ENCODE assay signal across 8 cellular contexts in the genomic region with DNA sequence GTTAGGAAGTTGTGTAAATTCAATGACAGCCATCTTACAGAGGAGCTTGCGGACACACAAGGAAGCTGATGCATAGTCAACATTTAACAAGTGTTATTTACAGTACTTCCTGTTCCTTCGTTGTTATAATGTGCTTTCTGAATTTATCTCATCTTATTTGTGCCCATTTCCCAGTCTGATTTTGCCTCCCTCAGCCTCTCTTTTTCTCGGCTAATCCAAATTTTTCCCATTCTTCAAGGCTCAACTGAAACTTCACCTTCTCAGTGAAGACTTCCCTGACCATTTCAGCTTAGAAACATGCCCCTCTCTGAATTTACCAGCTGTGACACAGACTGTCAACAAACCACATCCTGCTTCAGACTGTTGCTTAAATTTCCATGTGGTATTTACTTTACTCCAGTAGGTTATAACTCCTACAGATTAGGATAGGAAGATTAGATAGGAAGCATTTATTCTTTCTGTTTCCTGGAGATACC. TPM values are rescaled to one million over a fixed set of nuclear protein-coding genes. Genes with fewer than 3 reads are reported as not detected.
DNase-seq lines count a peak whose midpoint lies in the region; ATAC-seq and TF ChIP-seq lines count a peak whose summit lies in the region.

No MANE protein-coding gene starts in this region.

- no peak for TF ChIP-seq CTCF in 22Rv1 (IDR thresholded peaks at IDR 0.05)
- TF ChIP-seq CTCF in OCI-LY7 (conservative IDR thresholded peaks at IDR 0.05; ENCODE audit: low read length), result no peak
- TF ChIP-seq CTCF in prostate gland (IDR thresholded peaks at IDR 0.05), result no peak
- no peak for TF ChIP-seq CTCF in ovary (IDR thresholded peaks at IDR 0.05)

- H3K27me3 ChIP-seq in prostate gland (replicated peaks; ENCODE audit: insufficient read depth) (no peaks in the 10 kb centered on the region), ovary (no peaks in the 10 kb centered on the region)

- intact Hi-C loops in OCI-LY7 (cut with micrococcal nuclease; ENCODE audit: unreplicated experiment) (no loop called here), prostate gland (cut with DNase I) (loop anchor here (10.0 kb wide), 2 partner anchors 207 to 413 kb away; a partner anchor contains a TSS), ovary (cut with DNase I) (loop anchor here in 1 of 4 donors (5.0 to 10.0 kb wide), 2 partner anchors 160 to 323 kb away; no protein-coding TSS in a partner anchor)

- H3K9me3 ChIP-seq in OCI-LY7 (ENCODE audit: low read length), result no peaks in the 10 kb centered on the region
- no peaks in the 10 kb centered on the region for H3K9me3 ChIP-seq in prostate gland
- no peaks in the 10 kb centered on the region for H3K9me3 ChIP-seq in ovary

- POLR2A ChIA-PET in OCI-LY7 (lab: Charles Lee), result interaction anchor here (0.6 to 1.5 kb wide), 7 partner anchors 15 to 322 kb away, joined by 3 to 5 read pairs (median 4); no protein-coding TSS in a partner anchor

- DNase-seq in OCI-LY7 (ENCODE audit: low spot score), result peak; percentile 70
- DNase-seq in dedifferentiated amniotic fluid mesenchymal stem cell (ENCODE audit: extremely low spot score), result peak; percentile 29
- DNase-seq in prostate gland (ENCODE audit: low spot score), result peak; percentile 37
- no peak for DNase-seq in activated CD4-positive, alpha-beta T cell treated with anti-CD3 and anti-CD28 coated beads, Interleukin-2, amount 50 U/mL, for 48 hours
- no peak for DNase-seq in ovary

- TF ChIP-seq POLR2A in prostate gland (IDR thresholded peaks at IDR 0.05) (no peak), ovary (IDR thresholded peaks at IDR 0.05) (no peak)

- peaks cover 22% of the 10 kb centered on the region for H3K4me1 ChIP-seq in OCI-LY7 (ENCODE audit: insufficient read depth, low read length, poor library complexity, severe bottlenecking)
- H3K4me1 ChIP-seq in prostate gland (replicated peaks), result peaks cover 6% of the 10 kb centered on the region
- H3K4me1 ChIP-seq in ovary (ENCODE audit: insufficient read depth), result no peaks in the 10 kb centered on the region

- 43% methylated on average over 3 of the region's 3 CpGs for WGBS in prostate gland
- WGBS in ovary, 3 donors, result 70 to 81% (median 74%) methylated on average over 3 of the region's 3 CpGs

- H3K4me2 ChIP-seq in OCI-LY7 (ENCODE audit: low read length), result peak overlapping the region; percentile 66

- no peaks in the 10 kb centered on the region for H3K79me2 ChIP-seq in OCI-LY7 (ENCODE audit: insufficient read depth, low read depth, low read length)

- ATAC-seq in GM18870 (IDR thresholded peaks at IDR 0.05; ENCODE audit: unreplicated experiment) (peak; percentile 73), HG03175 (IDR thresholded peaks at IDR 0.05; ENCODE audit: unreplicated experiment) (peak; percentile 77)

- CTCF ChIA-PET in OCI-LY7 (lab: Charles Lee; ENCODE audit: unreplicated experiment), result no interaction called here

- no peaks in the 10 kb centered on the region for H4K20me1 ChIP-seq in OCI-LY7 (ENCODE audit: insufficient read depth, low read length)

- BruUV-seq in OCI-LY7 (replicated peaks; lab: Mats Ljungman, UMichigan), result no TSS peak

- no peaks in the 10 kb centered on the region for H3K36me3 ChIP-seq in OCI-LY7 (ENCODE audit: insufficient read depth, low read length)
- H3K36me3 ChIP-seq in prostate gland, result no peaks in the 10 kb centered on the region
- H3K36me3 ChIP-seq in ovary, result no peaks in the 10 kb centered on the region

- H3K4me3 ChIP-seq in OCI-LY7 (ENCODE audit: low read depth, low read length, poor library complexity, severe bottlenecking) (peak overlapping the region; percentile 53), prostate gland (no peak overlapping the region), ovary (no peak overlapping the region)

- H3K27ac ChIP-seq in 22Rv1, result peak overlapping the region; percentile 92
- H3K27ac ChIP-seq in OCI-LY7 (ENCODE audit: low read depth, low read length, poor library complexity, severe bottlenecking), result peak overlapping the region; percentile 32
- peak overlapping the region; percentile 77 to 81 for H3K27ac ChIP-seq in prostate gland
- H3K27ac ChIP-seq in ovary, result no peak overlapping the region

- TF ChIP-seq EP300 in ovary (IDR thresholded peaks at IDR 0.05), result no peak

- peak overlapping the region; percentile 94 for H2AFZ ChIP-seq in OCI-LY7 (ENCODE audit: low read length)

- H3K9me2 ChIP-seq in OCI-LY7 (ENCODE audit: insufficient read depth, low read length), result no peaks in the 10 kb centered on the region

RNA-seq across cellular contexts. Expression of a gene that starts 55.7 kb away (rescaled TPM):
- total RNA-seq in OCI-LY7 (2014; rRNA removed; shearing (Covaris generic)), result not detected in 2 replicates
- total RNA-seq in OCI-LY7 (2022) (not detected in 2 replicates), prostate gland (10 to 100 TPM; 15.2 to 32.6 TPM), ovary (10 to 100 TPM in 2 of 7 donors, 1 to 10 TPM in 4, under 1 TPM in 1; 0.63 to 90.3 (median 5.7) TPM)
- 1 to 10 TPM in 1 of 2 donors, under 1 TPM in 1; 0.40 to 2.1 TPM for polyA plus RNA-seq in ovary

RNA-seq across cellular contexts. Expression of a gene that starts 56.1 kb away (rescaled TPM):
- not detected in 2 replicates for total RNA-seq in OCI-LY7 (2014; rRNA removed; shearing (Covaris generic))
- total RNA-seq in OCI-LY7 (2022) (not detected in 2 replicates), prostate gland (1 to 10 TPM; 4.3 to 4.9 TPM), ovary (1 to 10 TPM; 2.4 to 7.3 (median 4.7) TPM)
- 10 to 100 TPM in 1 of 2 donors, 1 to 10 TPM in 1; 7.0 to 16.3 TPM for polyA plus RNA-seq in ovary

Comparison
In these comparisons a context has a peak if more than half of its experiments do, and no peak if none do; other contexts are left out.
1. H3K27ac ChIP-seq: peak in 22Rv1 (single experiment), OCI-LY7 (single experiment) and prostate gland (2 of 2); none in ovary (0 of 2).
2. DNase-seq: peak in OCI-LY7 (single experiment), dedifferentiated amniotic fluid mesenchymal stem cell (single experiment) and prostate gland (single experiment); none in activated CD4-positive, alpha-beta T cell treated with anti-CD3 and anti-CD28 coated beads, Interleukin-2, amount 50 U/mL, for 48 hours (0 of 2) and ovary (0 of 5).